ENCODE assay signal across 8 cellular contexts in genomic region chr19:13195678-13196077, GRCh38.
A peak's percentile ranks its signal among the peaks of the same experiment; 100 is the strongest.
DNase-seq lines count a peak whose midpoint lies in the region; ATAC-seq and FAIRE-seq lines count a peak whose summit lies in the region.

No MANE protein-coding gene starts in this region.

- DNase-seq in GM19239 (ENCODE audit: insufficient read length, low spot score), result peak; percentile 73
- DNase-seq in SW480 (ENCODE audit: low spot score), result peak; percentile 61
- DNase-seq in ecto neural progenitor cell (ENCODE audit: low spot score), result peak; percentile 77
- DNase-seq in stimulated activated CD4-positive, alpha-beta T cell treated with anti-CD3 and anti-CD28 coated beads, Interleukin-1b, Interleukin-23, amount 100 ng/mL, for 4 hours (ENCODE audit: low read depth in 2 of 2), result peak; percentile 44 to 47
- no peak for DNase-seq in anterior cingulate cortex (lab: John Stamatoyannopoulos, UW)
- DNase-seq in NCI-H187 treated with DMSO at 0.1 percent for 48 hours (lab: John Stamatoyannopoulos, UW), result no peak
- no peak for DNase-seq in NCI-H2227 treated with DMSO at 0.1 percent for 48 hours (lab: John Stamatoyannopoulos, UW)

- peak; percentile 60 for FAIRE-seq in GM19239 (lab: Jason Lieb, UNC)

- ATAC-seq in GM18511 (IDR thresholded peaks at IDR 0.05; ENCODE audit: unreplicated experiment), result no peak

Comparison
In these comparisons a context has a peak if more than half of its experiments do, and no peak if none do; other contexts are left out.
1. DNase-seq: peak in GM19239 (single experiment), SW480 (single experiment), ecto neural progenitor cell (single experiment) and stimulated activated CD4-positive, alpha-beta T cell treated with anti-CD3 and anti-CD28 coated beads, Interleukin-1b, Interleukin-23, amount 100 ng/mL, for 4 hours (2 of 2); none in anterior cingulate cortex (0 of 58), NCI-H187 treated with DMSO at 0.1 percent for 48 hours (single experiment) and NCI-H2227 treated with DMSO at 0.1 percent for 48 hours (single experiment).